Comparison of ENCODE assay signal across 9 cellular contexts in genomic region chr9:123637940-123638634, GRCh38.
A peak's percentile ranks its signal among the peaks of the same experiment; 100 is the strongest.
DNase-seq lines count a peak whose midpoint lies in the region; TF ChIP-seq lines count a peak whose summit lies in the region.
"Had no signal": no experiment of that assay in that cellular context is flagged by ENCODE, and none has a peak within 500 bp of the region (broad histone marks: within the 10 kb centered on the region; RNA-seq: fewer than 3 reads in every experiment).

No MANE protein-coding gene starts in this region.

- H3K27ac ChIP-seq in colonic mucosa = peak overlapping the region; percentile 40
- H3K27ac ChIP-seq: SK-N-MC had no signal

- H3K9ac ChIP-seq in colonic mucosa (ENCODE audit: low read depth in 2 of 2, low read length in 2 of 2) = peak overlapping the region in 1 of 2 donors; percentile 53

- H3K4me1 Mint-ChIP-seq in mesothelial cell of epicardium = peaks cover 32% of the 10 kb centered on the region

- H3K4me1 ChIP-seq in colonic mucosa = peaks cover 5% of the 10 kb centered on the region

- peak; percentile 6 for DNase-seq in NCI-H2029 treated with DMSO at 0.1 percent for 48 hours (lab: John Stamatoyannopoulos, UW)
- no peak for DNase-seq in NCI-H2029 (lab: John Stamatoyannopoulos, UW)
- DNase-seq in NB4 (ENCODE audit: low read depth) = peak; percentile 78
- no peak for DNase-seq in colonic mucosa
- DNase-seq in stimulated activated CD8-positive, alpha-beta memory T cell treated with anti-CD3 and anti-CD28 coated beads, Interleukin-4, amount 100 ng/mL, for 48 hours = peak; percentile 32
- DNase-seq in HPDE6-E6E7 (ENCODE audit: extremely low spot score) = no peak
- no peak for DNase-seq in mesothelial cell of epicardium (ENCODE audit: low spot score in 2 of 2, unreplicated experiment in 2 of 2)
- no peak for DNase-seq in ureter (ENCODE audit: low spot score)

- no peaks in the 10 kb centered on the region for H3K9me3 ChIP-seq in colonic mucosa

- no peaks in the 10 kb centered on the region for H3K36me3 Mint-ChIP-seq in mesothelial cell of epicardium

- H3K4me3 Mint-ChIP-seq in mesothelial cell of epicardium = no peak overlapping the region

- H3K4me3 ChIP-seq in NB4 (ENCODE audit: low read depth, low read length) (no peak overlapping the region), colonic mucosa (no peak overlapping the region)
- H3K4me3 ChIP-seq: SK-N-MC had no signal

- intact Hi-C loops in colonic mucosa (cut with DNase I) = no loop called here

- no peak overlapping the region for H3K27ac Mint-ChIP-seq in mesothelial cell of epicardium

- no peaks in the 10 kb centered on the region for H3K27me3 Mint-ChIP-seq in mesothelial cell of epicardium (ENCODE audit: low read depth)

- TF ChIP-seq CTCF in NB4 (IDR thresholded peaks at IDR 0.05; ENCODE audit: low read depth, low read length) = no peak
- no peak for TF ChIP-seq CTCF in colonic mucosa (IDR thresholded peaks at IDR 0.05)
- no peak for TF ChIP-seq CTCF in mesothelial cell of epicardium (IDR thresholded peaks at IDR 0.05; ENCODE audit: unreplicated experiment)

- H3K36me3 ChIP-seq in colonic mucosa = no peaks in the 10 kb centered on the region

- H3K27me3 ChIP-seq in colonic mucosa = no peaks in the 10 kb centered on the region

- no peaks in the 10 kb centered on the region for H3K9me3 Mint-ChIP-seq in mesothelial cell of epicardium

- TF ChIP-seq POLR2A in NB4 (IDR thresholded peaks at IDR 0.05; ENCODE audit: extremely low read depth, insufficient read length) = no peak

Comparison
In these comparisons a context has a peak if more than half of its experiments do, and no peak if none do; other contexts are left out.
1. DNase-seq: peak in NCI-H2029 treated with DMSO at 0.1 percent for 48 hours (single experiment), NB4 (single experiment) and stimulated activated CD8-positive, alpha-beta memory T cell treated with anti-CD3 and anti-CD28 coated beads, Interleukin-4, amount 100 ng/mL, for 48 hours (single experiment); none in NCI-H2029 (single experiment), colonic mucosa (single experiment), HPDE6-E6E7 (single experiment), mesothelial cell of epicardium (0 of 2) and ureter (single experiment).